ENCODE assay signal across 16 cellular contexts in genomic region chr7:68014031-68014774, GRCh38.
"Had no signal": no experiment of that assay in that cellular context is flagged by ENCODE, and none has a peak within 500 bp of the region (broad histone marks: within the 10 kb centered on the region; RNA-seq: fewer than 3 reads in every experiment).

No MANE protein-coding gene starts in this region.

- H3K4me1 Mint-ChIP-seq: activated CD8-positive, alpha-beta memory T cell treated with anti-CD3 and anti-CD28 coated beads, Interleukin-2, amount 10 ng/mL, durations not matched to agents 7 days and 5 days; central memory CD8-positive, alpha-beta T cell had no signal

- ATAC-seq: activated CD4-positive, CD25-positive, alpha-beta regulatory T cell treated with anti-CD3 and anti-CD28 coated beads, Interleukin-2, amount 50 U/mL, for 24 hours; activated CD8-positive, alpha-beta memory T cell treated with anti-CD3 and anti-CD28 coated beads, Interleukin-2, amount 10 ng/mL, durations not matched to agents 7 days and 5 days; effector memory CD8-positive, alpha-beta T cell; lower lobe of right lung; pancreas had no signal

- H3K27me3 Mint-ChIP-seq: activated CD8-positive, alpha-beta memory T cell treated with anti-CD3 and anti-CD28 coated beads, Interleukin-2, amount 10 ng/mL, durations not matched to agents 7 days and 5 days; activated naive CD8-positive, alpha-beta T cell; central memory CD8-positive, alpha-beta T cell; dendritic cell treated with granulocyte-macrophage colony-stimulating factor and Interleukin-4, amounts not matched to agents 40 ng/mL and 50 ng/mL, for 4 days; effector memory CD8-positive, alpha-beta T cell had no signal

- H3K4me1 ChIP-seq: lower lobe of right lung, pancreas had no signal

- H3K36me3 ChIP-seq: lower lobe of right lung, pancreas had no signal

- H3K9me3 ChIP-seq: lower lobe of right lung, pancreas had no signal

- H3K27ac ChIP-seq: lower lobe of right lung, pancreas had no signal

- H3K27me3 ChIP-seq: pancreas had no signal

- H3K4me3 ChIP-seq: lower lobe of right lung, pancreas had no signal

- DNase-seq: activated CD4-positive, alpha-beta T cell treated with anti-CD3 and anti-CD28 coated beads, Interleukin-2, amount 50 U/mL, for 48 hours; activated CD8-positive, alpha-beta memory T cell treated with anti-CD3 and anti-CD28 coated beads, Interleukin-2, amount 10 ng/mL, durations not matched to agents 7 days and 5 days; activated gamma-delta T cell; activated T-cell treated with anti-CD3 and anti-CD28 coated beads, Interleukin-2, amount 50 U/mL, for 48 hours; effector memory CD8-positive, alpha-beta T cell; hypothalamus; lower lobe of right lung; pancreas; small intestine had no signal

- H3K27ac Mint-ChIP-seq: activated CD8-positive, alpha-beta memory T cell treated with anti-CD3 and anti-CD28 coated beads, Interleukin-2, amount 10 ng/mL, durations not matched to agents 7 days and 5 days; activated naive CD8-positive, alpha-beta T cell; dendritic cell treated with granulocyte-macrophage colony-stimulating factor and Interleukin-4, amounts not matched to agents 40 ng/mL and 50 ng/mL, for 4 days; effector memory CD8-positive, alpha-beta T cell; mesothelial cell of epicardium had no signal

- H3K4me3 Mint-ChIP-seq: activated CD8-positive, alpha-beta memory T cell treated with anti-CD3 and anti-CD28 coated beads, Interleukin-2, amount 10 ng/mL, durations not matched to agents 7 days and 5 days; activated naive CD8-positive, alpha-beta T cell; brain; central memory CD8-positive, alpha-beta T cell; dendritic cell treated with granulocyte-macrophage colony-stimulating factor and Interleukin-4, amounts not matched to agents 40 ng/mL and 50 ng/mL, for 4 days; effector memory CD8-positive, alpha-beta T cell; mesothelial cell of epicardium; neural crest cell had no signal

- H3K36me3 Mint-ChIP-seq: activated CD8-positive, alpha-beta memory T cell treated with anti-CD3 and anti-CD28 coated beads, Interleukin-2, amount 10 ng/mL, durations not matched to agents 7 days and 5 days; activated naive CD8-positive, alpha-beta T cell; brain; mesothelial cell of epicardium had no signal
